23 cellular contexts compared by ENCODE assay signal in genomic region chr1:44296067-44296466, GRCh38. TPM values are rescaled to one million over a fixed set of nuclear protein-coding genes. Genes with fewer than 3 reads are reported as not detected.
A peak's percentile ranks its signal among the peaks of the same experiment; 100 is the strongest.
DNase-seq lines count a peak whose midpoint lies in the region; ATAC-seq, FAIRE-seq and TF ChIP-seq lines count a peak whose summit lies in the region.
"Had no signal": no experiment of that assay in that cellular context is flagged by ENCODE, and none has a peak within 500 bp of the region (broad histone marks: within the 10 kb centered on the region; RNA-seq: fewer than 3 reads in every experiment).

No MANE protein-coding gene starts in this region.

- intact Hi-C loops in HepG2 (cut with micrococcal nuclease; ENCODE audit: unreplicated experiment) (no loop called here), right lobe of liver (cut with DNase I) (no loop called here), posterior vena cava (cut with DNase I) (loop anchor here in 1 of 2 donors (2.0 kb wide), 1 partner anchor 77 kb away; no protein-coding TSS in a partner anchor)

- DNase-seq in HepG2 (ENCODE audit: low spot score) = peak; percentile 75
- DNase-seq in right lobe of liver = no peak
- peak; percentile 44 for DNase-seq in posterior vena cava (ENCODE audit: low spot score)
- DNase-seq in NCI-H1105 (lab: John Stamatoyannopoulos, UW) = no peak
- no peak for DNase-seq in SHP77 (lab: John Stamatoyannopoulos, UW)
- DNase-seq in activated T-cell treated with anti-CD3 and anti-CD28 coated beads for 4 hours = no peak
- DNase-seq: 8988T; ACHN; BE2C; CD8-positive, alpha-beta memory T cell; DMS79 treated with DMSO at 0.1 percent for 48 hours; KBM-7; NCI-H2029; NCI-H526 treated with DMSO at 0.1 percent for 48 hours; Right ventricle myocardium superior; RPMI8226 had no signal

- H3K4me2 ChIP-seq in HepG2 (ENCODE audit: low read depth, low read length) = 0 out of 2 replicates have a peak overlapping the region, but pooled peaks have one; percentile 26

- H3K9ac ChIP-seq in HepG2 (ENCODE audit: insufficient read depth, low read depth, low read length) = no peak overlapping the region

- peaks cover 67% of the 10 kb centered on the region for H3K36me3 Mint-ChIP-seq in nephron (ENCODE audit: low read depth)

- CTCF ChIA-PET in HepG2 (lab: Yijun Ruan, JAX; ENCODE audit: low intra/inter-chr PET ratio, low total read pairs) = interaction anchor here (2.0 kb wide), 1 partner anchor 78 kb away, joined by 21 read pairs; no protein-coding TSS in a partner anchor

- peak overlapping the region; percentile 58 to 96 (median 78) for H3K27ac Mint-ChIP-seq in nephron

- BruUV-seq in HepG2 (replicated peaks; lab: Mats Ljungman, UMichigan) = no TSS peak

- peak in 1 of 2 experiments; percentile 34; a peak in 1 of 4 replicates for TF ChIP-seq EP300 in HepG2 (IDR thresholded peaks at IDR 0.05; ENCODE audit: low read depth in 2 of 2, low read length in 2 of 2)
- TF ChIP-seq EP300 in HepG2 (CRISPR knock-in tag; IDR thresholded peaks at IDR 0.05; ENCODE audit: borderline replicate concordance) = no peak

- no peak overlapping the region for H3K4me3 ChIP-seq in HepG2 (replicated peaks in 1 of 3; ENCODE audit: insufficient read depth in 1 of 3, low read depth in 2 of 3, low read length in 3 of 3)
- no peak overlapping the region for H3K4me3 ChIP-seq in right lobe of liver

- 20% methylated on average over 6 of the region's 6 CpGs for WGBS in HepG2 (ENCODE audit: low lambda C conversion rate)
- WGBS in right lobe of liver (ENCODE audit: insufficient coverage, low coverage, low lambda C conversion rate, missing lambda C conversion rate) = 88% methylated on average over 4 of the region's 6 CpGs

- H3K27ac ChIP-seq in HepG2 (ENCODE audit: extremely low read length, insufficient read depth, low read length) = peak overlapping the region; percentile 15
- H3K27ac ChIP-seq in right lobe of liver = no peak overlapping the region

- peak overlapping the region in 2 of 3 experiments; percentile 2 to 33 for H3K4me3 Mint-ChIP-seq in nephron
- H3K4me3 Mint-ChIP-seq: CD14-positive monocyte; CD8-positive, alpha-beta memory T cell had no signal

- peaks cover 3 to 10% of the 10 kb centered on the region in 2 experiments; a peak in 3 of 5 replicates for H3K36me3 ChIP-seq in HepG2 (replicated peaks in 1 of 2; ENCODE audit: control insufficient read depth in 1 of 2, insufficient read depth in 2 of 2, low read length in 2 of 2)
- no peaks in the 10 kb centered on the region for H3K36me3 ChIP-seq in right lobe of liver
- H3K36me3 ChIP-seq: BE2C had no signal

- TF ChIP-seq CTCF in HepG2 (CRISPR knock-in tag; IDR thresholded peaks at IDR 0.05) (peak; percentile 10; the same call in 1 of the 2 replicates), right lobe of liver (IDR thresholded peaks at IDR 0.05) (no peak), nephron (IDR thresholded peaks at IDR 0.05; ENCODE audit: unreplicated experiment in 3 of 3) (no peak)

- no peaks in the 10 kb centered on the region for H3K27me3 ChIP-seq in HepG2 (ENCODE audit: control insufficient read depth in 1 of 2, insufficient read depth in 2 of 2, low read length in 2 of 2)
- H3K27me3 ChIP-seq in right lobe of liver = no peaks in the 10 kb centered on the region
- H3K27me3 ChIP-seq: BE2C had no signal

- in situ Hi-C loops in HepG2 (cut with HindIII; ENCODE audit: extremely low pct_ligation_motif_present, low pct_unique_long_range_greater_than_20kb) = no loop called here

- no peaks in the 10 kb centered on the region for H3K79me2 ChIP-seq in HepG2 (ENCODE audit: insufficient read depth, low read length)

- POLR2A ChIA-PET in HepG2 (lab: Yijun Ruan, JAX) = interaction anchor here (0.9 to 5.7 kb wide), 5 partner anchors 13 to 83 kb away, joined by 3 to 82 read pairs (median 5); partner anchors contain the start of gene DMAP1

- H3K9me3 ChIP-seq in HepG2 (ENCODE audit: low read length) = no peaks in the 10 kb centered on the region
- H3K9me3 ChIP-seq in right lobe of liver = no peaks in the 10 kb centered on the region
- H3K9me3 ChIP-seq: BE2C had no signal

- H3K27me3 Mint-ChIP-seq in nephron (ENCODE audit: low read depth) = peaks cover 5% of the 10 kb centered on the region
- H3K27me3 Mint-ChIP-seq: CD8-positive, alpha-beta memory T cell had no signal

- no peak overlapping the region for H2AFZ ChIP-seq in HepG2 (ENCODE audit: low read length)

- peaks cover 66% of the 10 kb centered on the region for H3K4me1 Mint-ChIP-seq in nephron
- H3K4me1 Mint-ChIP-seq: CD14-positive monocyte; CD8-positive, alpha-beta memory T cell had no signal

- H3K9me3 Mint-ChIP-seq in nephron = no peaks in the 10 kb centered on the region
- H3K9me3 Mint-ChIP-seq: CD14-positive monocyte; CD8-positive, alpha-beta memory T cell had no signal

- TF ChIP-seq POLR2A in HepG2 (IDR thresholded peaks at IDR 0.05; ENCODE audit: insufficient read depth in 1 of 2, low read depth in 2 of 2, low read length in 2 of 2) (no peak), right lobe of liver (IDR thresholded peaks at IDR 0.05) (no peak)

- no peak for TF ChIP-seq RAD21 in HepG2 (CRISPR knock-in tag; IDR thresholded peaks at IDR 0.05)

- H4K20me1 ChIP-seq in HepG2 (ENCODE audit: insufficient read depth, low read length) = no peaks in the 10 kb centered on the region

- FAIRE-seq in HepG2 (lab: Jason Lieb, UNC) = peak; percentile 72
- FAIRE-seq: GM12892, GM19239, H54, HTR-8/SVneo had no signal

- ATAC-seq in HepG2 (peak; percentile 59), right lobe of liver (no peak), HG02678 (IDR thresholded peaks at IDR 0.05; ENCODE audit: unreplicated experiment) (no peak)

- H3K4me1 ChIP-seq in HepG2 (ENCODE audit: insufficient read depth, low read length) = peaks cover 48% of the 10 kb centered on the region
- peaks cover 0 to 41% (median 15%) of the 10 kb centered on the region in 4 donors for H3K4me1 ChIP-seq in right lobe of liver
- H3K4me1 ChIP-seq: BE2C had no signal

TF ChIP-seq in HepG2, 621 proteins besides CTCF, POLR2A, EP300 and RAD21 (continues in another document):
- TF ChIP-seq NCOR1 (IDR thresholded peaks at IDR 0.05; ENCODE audit: borderline replicate concordance, low read length) (no peak), NPAS2 (CRISPR knock-in tag; IDR thresholded peaks at IDR 0.05; ENCODE audit: borderline replicate concordance) (no peak), ZNF563 (CRISPR knock-in tag; IDR thresholded peaks at IDR 0.05) (no peak), SOX6 (IDR thresholded peaks at IDR 0.05) (no peak), SOX6 (CRISPR knock-in tag; IDR thresholded peaks at IDR 0.05) (peak; percentile 57), NR2F6 (IDR thresholded peaks at IDR 0.05) (0 out of 2 replicates have a peak, but pooled peaks have one; percentile 38), NR2F6 (CRISPR knock-in tag; IDR thresholded peaks at IDR 0.05) (peak; percentile 32; the same call in 1 of the 2 replicates), HOXA3 (CRISPR knock-in tag; IDR thresholded peaks at IDR 0.05) (0 out of 2 replicates have a peak, but pooled peaks have one; percentile 21)
- TF ChIP-seq, protein P1, sequence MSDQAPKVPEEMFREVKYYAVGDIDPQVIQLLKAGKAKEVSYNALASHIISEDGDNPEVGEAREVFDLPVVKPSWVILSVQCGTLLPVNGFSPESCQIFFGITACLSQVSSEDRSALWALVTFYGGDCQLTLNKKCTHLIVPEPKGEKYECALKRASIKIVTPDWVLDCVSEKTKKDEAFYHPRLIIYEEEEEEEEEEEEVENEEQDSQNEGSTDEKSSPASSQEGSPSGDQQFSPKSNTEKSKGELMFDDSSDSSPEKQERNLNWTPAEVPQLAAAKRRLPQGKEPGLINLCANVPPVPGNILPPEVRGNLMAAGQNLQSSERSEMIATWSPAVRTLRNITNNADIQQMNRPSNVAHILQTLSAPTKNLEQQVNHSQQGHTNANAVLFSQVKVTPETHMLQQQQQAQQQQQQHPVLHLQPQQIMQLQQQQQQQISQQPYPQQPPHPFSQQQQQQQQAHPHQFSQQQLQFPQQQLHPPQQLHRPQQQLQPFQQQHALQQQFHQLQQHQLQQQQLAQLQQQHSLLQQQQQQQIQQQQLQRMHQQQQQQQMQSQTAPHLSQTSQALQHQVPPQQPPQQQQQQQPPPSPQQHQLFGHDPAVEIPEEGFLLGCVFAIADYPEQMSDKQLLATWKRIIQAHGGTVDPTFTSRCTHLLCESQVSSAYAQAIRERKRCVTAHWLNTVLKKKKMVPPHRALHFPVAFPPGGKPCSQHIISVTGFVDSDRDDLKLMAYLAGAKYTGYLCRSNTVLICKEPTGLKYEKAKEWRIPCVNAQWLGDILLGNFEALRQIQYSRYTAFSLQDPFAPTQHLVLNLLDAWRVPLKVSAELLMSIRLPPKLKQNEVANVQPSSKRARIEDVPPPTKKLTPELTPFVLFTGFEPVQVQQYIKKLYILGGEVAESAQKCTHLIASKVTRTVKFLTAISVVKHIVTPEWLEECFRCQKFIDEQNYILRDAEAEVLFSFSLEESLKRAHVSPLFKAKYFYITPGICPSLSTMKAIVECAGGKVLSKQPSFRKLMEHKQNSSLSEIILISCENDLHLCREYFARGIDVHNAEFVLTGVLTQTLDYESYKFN (CRISPR knock-in tag; conservative IDR thresholded peaks at IDR 0.05) = peak; percentile 39; the same call in 1 of the 2 replicates

RNA-seq across cellular contexts. Expression of gene ERI3, which starts 59.0 kb away (rescaled TPM):
- 35.9 and 40.3 TPM in 2 replicates for total RNA-seq in HepG2 (2016; rRNA removed; fragmentation: Illumina TruSeq; extraction: Trizol)
- 56.7 and 66.6 TPM in 2 replicates for total RNA-seq in HepG2 (2016; cell fraction: cytosol; rRNA removed; fragmentation: Illumina TruSeq; extraction: Trizol; ENCODE audit: low read depth)
- total RNA-seq in HepG2 (2016; cell fraction: insoluble cytoplasmic fraction; rRNA removed; fragmentation: Illumina TruSeq; extraction: Trizol) = 34.0 and 36.1 TPM in 2 replicates
- 50.1 and 65.3 TPM in 2 replicates for total RNA-seq in HepG2 (2016; cell fraction: membrane; rRNA removed; fragmentation: Illumina TruSeq; extraction: Trizol)
- 14.8 and 15.9 TPM in 2 replicates for total RNA-seq in HepG2 (2016; cell fraction: nucleus; rRNA removed; fragmentation: Illumina TruSeq; extraction: Trizol)
- polyA plus RNA-seq in HepG2 (2011; rRNA removed) = 35.6 and 38.8 TPM in 2 replicates
- 34.7 and 41.6 TPM in 2 replicates for polyA plus RNA-seq in HepG2 (2011; cell fraction: cytosol; rRNA removed)
- 38.0 and 40.6 TPM in 2 replicates for polyA plus RNA-seq in HepG2 (2011; cell fraction: nucleus; rRNA removed)
- 20.0 and 23.8 TPM in 2 replicates for polyA plus RNA-seq in HepG2 (2012)
- polyA plus RNA-seq in HepG2 (2016; cell fraction: cytosol; fragmentation: Illumina TruSeq; extraction: Trizol; ENCODE audit: low read depth) = 48.5 and 58.8 TPM in 2 replicates
- polyA plus RNA-seq in HepG2 (2016; cell fraction: insoluble cytoplasmic fraction; fragmentation: Illumina TruSeq; extraction: Trizol; ENCODE audit: low read depth) = 27.8 and 38.1 TPM in 2 replicates
- 52.6 and 54.7 TPM in 2 replicates for polyA plus RNA-seq in HepG2 (2016; cell fraction: membrane; fragmentation: Illumina TruSeq; extraction: Trizol; ENCODE audit: low read depth)
- 21.6 and 25.0 TPM in 2 replicates for polyA plus RNA-seq in HepG2 (2016; cell fraction: nucleus; fragmentation: Illumina TruSeq; extraction: Trizol; ENCODE audit: insufficient read depth, low read depth)
- polyA minus RNA-seq in HepG2 (2011; rRNA and poly(A)+ RNA removed; ENCODE audit: low replicate concordance) = 36.5 and 101 TPM in 2 replicates
- polyA minus RNA-seq in HepG2 (2011; cell fraction: cytosol; rRNA and poly(A)+ RNA removed) = 23.0 and 23.3 TPM in 2 replicates
- polyA minus RNA-seq in HepG2 (2011; cell fraction: nucleus; rRNA and poly(A)+ RNA removed) = 16.2 and 18.5 TPM in 2 replicates
- total RNA-seq in right lobe of liver = 10 to 100 TPM; 20.6 to 30.6 (median 23.8) TPM
- total RNA-seq in posterior vena cava = 10 to 100 TPM; 44.5 to 46.9 TPM

Comparison
In these comparisons a context has a peak if more than half of its experiments do, and no peak if none do; other contexts are left out.
1. DNase-seq: peak in HepG2 (single experiment) and posterior vena cava (single experiment); none in right lobe of liver (0 of 3), NCI-H1105 (single experiment), SHP77 (0 of 2) and activated T-cell treated with anti-CD3 and anti-CD28 coated beads for 4 hours (single experiment).